ENCODE assay signal across 8 cellular contexts in genomic region chr13:37059136-37059847, GRCh38. TPM values are rescaled to one million over a fixed set of nuclear protein-coding genes. Genes with fewer than 3 reads are reported as not detected.
DNase-seq lines count a peak whose midpoint lies in the region; ATAC-seq lines count a peak whose summit lies in the region.

Gene SUPT20H (minus strand): TSS chr13:37059688. CDS start chr13:37051490, 8,198 bp downstream.

- H3K27ac ChIP-seq in effector memory CD4-positive, alpha-beta T cell (ENCODE audit: insufficient read depth, low read length, poor library complexity, severe bottlenecking) = peak within 1 kb of the TSS; percentile 94

- DNase-seq in COR-L47 (lab: John Stamatoyannopoulos, UW) = peak; percentile 93
- peak; percentile 98 for DNase-seq in HT-29 (ENCODE audit: low spot score)
- DNase-seq in NOMO-1 treated with DMSO at 0.1 percent for 48 hours (lab: John Stamatoyannopoulos, UW; ENCODE audit: unreplicated experiment) = peak; percentile 82
- DNase-seq in activated CD8-positive, alpha-beta memory T cell treated with anti-CD3 and anti-CD28 coated beads for 4 hours (ENCODE audit: low read depth in 2 of 2) = peak; percentile 86
- peak; percentile 85 to 89 (median 89) for DNase-seq in effector memory CD4-positive, alpha-beta T cell
- DNase-seq in memory B cell (ENCODE audit: low spot score in 2 of 2) = peak; percentile 88 to 90
- peak; percentile 87 for DNase-seq in stimulated activated CD8-positive, alpha-beta memory T cell treated with anti-CD3 and anti-CD28 coated beads, Interleukin-12 subunit alpha, Interleukin-12 subunit beta, amount 100 ng/mL, for 1 hour (ENCODE audit: low read depth)

- H3K4me3 ChIP-seq in effector memory CD4-positive, alpha-beta T cell (ENCODE audit: insufficient read depth, low read depth, low read length, poor library complexity, severe bottlenecking) = peak within 1 kb of the TSS; percentile 89

- peaks cover 4% of the 10 kb centered on the region for H3K36me3 ChIP-seq in effector memory CD4-positive, alpha-beta T cell (ENCODE audit: control insufficient read depth, insufficient read depth, low read length)

- ATAC-seq in GM21360 (IDR thresholded peaks at IDR 0.05; ENCODE audit: unreplicated experiment) (peak; percentile 99), memory B cell (ENCODE audit: low read depth) (peak; percentile 96)

- H3K4me1 Mint-ChIP-seq in memory B cell = peaks cover 9% of the 10 kb centered on the region

- H3K9me3 Mint-ChIP-seq in memory B cell = no peaks in the 10 kb centered on the region

- peaks cover 9% of the 10 kb centered on the region for H3K4me1 ChIP-seq in effector memory CD4-positive, alpha-beta T cell (ENCODE audit: control insufficient read depth, insufficient read depth, low read length, poor library complexity, severe bottlenecking)

- H3K9me3 ChIP-seq in effector memory CD4-positive, alpha-beta T cell (ENCODE audit: control insufficient read depth, low read length) = no peaks in the 10 kb centered on the region

- peak within 1 kb of the TSS; percentile 94 for H3K4me3 Mint-ChIP-seq in memory B cell

- H3K36me3 Mint-ChIP-seq in memory B cell = peaks cover 5% of the 10 kb centered on the region

- no peaks in the 10 kb centered on the region for H3K27me3 Mint-ChIP-seq in memory B cell

- H3K27ac Mint-ChIP-seq in memory B cell = peak within 1 kb of the TSS; percentile 97

- no peaks in the 10 kb centered on the region for H3K27me3 ChIP-seq in effector memory CD4-positive, alpha-beta T cell (replicated peaks; ENCODE audit: control insufficient read depth, insufficient read depth, low read length, poor library complexity, severe bottlenecking)

RNA-seq across cellular contexts. Expression of gene SUPT20H, which starts in this region (rescaled TPM):
- 30.8 and 31.8 TPM in 2 replicates for total RNA-seq in HT-29 (2014; rRNA removed; shearing (Covaris generic))

Comparison
In these comparisons a context has a peak if more than half of its experiments do, and no peak if none do; other contexts are left out.
1. Peak in every context shown above with its lines: DNase-seq, ATAC-seq, H3K4me3 ChIP-seq and H3K27ac ChIP-seq.